In the genomic region with DNA sequence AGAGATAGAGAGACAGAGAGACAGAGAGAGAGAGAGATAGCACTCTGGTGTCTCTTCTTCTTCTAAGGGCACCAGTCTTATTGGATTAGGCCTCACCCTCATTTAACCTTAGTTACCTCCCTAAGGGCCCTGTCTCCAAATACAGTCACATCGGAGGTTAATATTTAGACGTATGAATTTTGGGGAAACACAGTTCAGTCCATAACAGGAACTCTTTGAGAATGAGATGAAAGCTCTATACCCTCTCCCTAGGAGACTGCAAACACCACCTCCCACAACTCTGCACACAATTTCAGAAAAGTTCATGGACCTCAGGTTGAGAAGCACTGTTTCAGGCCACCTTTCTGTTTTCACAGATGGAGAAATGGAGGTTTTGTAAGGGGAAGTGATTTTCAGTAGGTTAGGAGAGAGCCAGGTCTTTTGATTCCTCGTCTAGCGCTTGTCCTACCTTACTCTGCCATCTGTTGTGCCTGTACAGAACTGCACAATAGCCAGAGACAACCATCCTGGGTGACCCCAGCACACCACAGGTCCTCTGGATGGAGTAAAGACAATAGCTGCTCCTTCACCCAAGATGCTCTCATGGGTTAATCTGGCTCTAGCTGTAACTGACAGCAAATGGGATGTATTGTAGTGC, we compare ENCODE assay signal across 9 cellular contexts. TPM values are rescaled to one million over a fixed set of nuclear protein-coding genes. Genes with fewer than 3 reads are reported as not detected.
DNase-seq lines count a peak whose midpoint lies in the region; ATAC-seq and TF ChIP-seq lines count a peak whose summit lies in the region.
"Had no signal": no experiment of that assay in that cellular context is flagged by ENCODE, and none has a peak within 500 bp of the region (broad histone marks: within the 10 kb centered on the region; RNA-seq: fewer than 3 reads in every experiment).

No MANE protein-coding gene starts in this region.

- no peaks in the 10 kb centered on the region for H3K27me3 Mint-ChIP-seq in activated CD4-positive, alpha-beta T cell treated with anti-CD3 and anti-CD28 coated beads for 36 hours

- H3K4me1 ChIP-seq in RWPE2 (ENCODE audit: insufficient read depth, poor library complexity, severe bottlenecking), result no peaks in the 10 kb centered on the region

- H3K4me3 Mint-ChIP-seq in activated CD4-positive, alpha-beta T cell treated with anti-CD3 and anti-CD28 coated beads for 36 hours, result no peak overlapping the region

- no peaks in the 10 kb centered on the region for H3K36me3 ChIP-seq in RWPE2 (ENCODE audit: low read depth)

- H3K27ac ChIP-seq in RWPE2 (ENCODE audit: poor library complexity, severe bottlenecking), result no peak overlapping the region

- CTCF ChIA-PET in activated CD4-positive, alpha-beta T cell treated with anti-CD3 and anti-CD28 coated beads for 36 hours (lab: Charles Lee), result interaction anchor here (0.6 to 1.2 kb wide), 4 partner anchors 16 to 267 kb away, joined by 3 to 4 read pairs (median 4); no protein-coding TSS in a partner anchor

- POLR2A ChIA-PET in activated CD4-positive, alpha-beta T cell treated with anti-CD3 and anti-CD28 coated beads for 36 hours (lab: Charles Lee), result no interaction called here

- H3K27ac Mint-ChIP-seq in activated CD4-positive, alpha-beta T cell treated with anti-CD3 and anti-CD28 coated beads for 36 hours, result no peak overlapping the region

- peaks cover 11% of the 10 kb centered on the region for H3K4me1 Mint-ChIP-seq in activated CD4-positive, alpha-beta T cell treated with anti-CD3 and anti-CD28 coated beads for 36 hours

- no peaks in the 10 kb centered on the region for H3K9me3 Mint-ChIP-seq in activated CD4-positive, alpha-beta T cell treated with anti-CD3 and anti-CD28 coated beads for 36 hours (ENCODE audit: low read depth)

- intact Hi-C loops in activated CD4-positive, alpha-beta T cell treated with anti-CD3 and anti-CD28 coated beads for 36 hours (cut with DNase I, micrococcal nuclease), result loop anchor here (2.0 to 5.0 kb wide), 4 partner anchors 32 to 680 kb away; a partner anchor contains a TSS

- DNase-seq in activated CD4-positive, alpha-beta T cell treated with anti-CD3 and anti-CD28 coated beads for 36 hours, result peak; percentile 45
- DNase-seq in activated CD4-positive, alpha-beta T cell treated with anti-CD3 and anti-CD28 coated beads for 1 hour, result no peak
- no peak for DNase-seq in RWPE2 (ENCODE audit: low spot score)
- DNase-seq in islet precursor cell, result peak; percentile 41
- no peak for DNase-seq in DMS114 treated with DMSO at 0.1 percent for 48 hours (lab: John Stamatoyannopoulos, UW; ENCODE audit: unreplicated experiment)
- DNase-seq in amniotic stem cell (lab: John Stamatoyannopoulos, UW), result no peak
- no peak for DNase-seq in KG1 (lab: John Stamatoyannopoulos, UW)
- DNase-seq: DND-41 had no signal

- H3K27me3 ChIP-seq in RWPE2 (ENCODE audit: insufficient read depth, poor library complexity, severe bottlenecking), result no peaks in the 10 kb centered on the region

- peak; percentile 93 for ATAC-seq in activated CD4-positive, alpha-beta T cell treated with anti-CD3 and anti-CD28 coated beads for 36 hours
- ATAC-seq in HG02642 (IDR thresholded peaks at IDR 0.05; ENCODE audit: poor library complexity, unreplicated experiment) (peak; percentile 75), RWPE2 (ENCODE audit: low read depth) (no peak; the same call in 2 of the 3 replicates)

- H3K36me3 Mint-ChIP-seq in activated CD4-positive, alpha-beta T cell treated with anti-CD3 and anti-CD28 coated beads for 36 hours (ENCODE audit: low read depth), result no peaks in the 10 kb centered on the region

- H3K9me3 ChIP-seq in RWPE2 (ENCODE audit: severe bottlenecking), result no peaks in the 10 kb centered on the region

- TF ChIP-seq CTCF in RWPE2 (IDR thresholded peaks at IDR 0.05; ENCODE audit: poor library complexity, severe bottlenecking), result peak; percentile 13

- H3K4me3 ChIP-seq in RWPE2 (ENCODE audit: severe bottlenecking), result no peak overlapping the region

RNA-seq across cellular contexts. Expression of a gene that starts 32.1 kb away (rescaled TPM):
- 10 to 100 TPM; 17.5 to 20.1 TPM for total RNA-seq in activated CD4-positive, alpha-beta T cell treated with anti-CD3 and anti-CD28 coated beads for 36 hours

Comparison
In these comparisons a context has a peak if more than half of its experiments do, and no peak if none do; other contexts are left out.
1. DNase-seq: peak in activated CD4-positive, alpha-beta T cell treated with anti-CD3 and anti-CD28 coated beads for 36 hours (single experiment) and islet precursor cell (single experiment); none in activated CD4-positive, alpha-beta T cell treated with anti-CD3 and anti-CD28 coated beads for 1 hour (single experiment), RWPE2 (single experiment), DMS114 treated with DMSO at 0.1 percent for 48 hours (single experiment), amniotic stem cell (single experiment) and KG1 (single experiment).